Comparison of ENCODE assay signal across 16 cellular contexts in the genomic region with DNA sequence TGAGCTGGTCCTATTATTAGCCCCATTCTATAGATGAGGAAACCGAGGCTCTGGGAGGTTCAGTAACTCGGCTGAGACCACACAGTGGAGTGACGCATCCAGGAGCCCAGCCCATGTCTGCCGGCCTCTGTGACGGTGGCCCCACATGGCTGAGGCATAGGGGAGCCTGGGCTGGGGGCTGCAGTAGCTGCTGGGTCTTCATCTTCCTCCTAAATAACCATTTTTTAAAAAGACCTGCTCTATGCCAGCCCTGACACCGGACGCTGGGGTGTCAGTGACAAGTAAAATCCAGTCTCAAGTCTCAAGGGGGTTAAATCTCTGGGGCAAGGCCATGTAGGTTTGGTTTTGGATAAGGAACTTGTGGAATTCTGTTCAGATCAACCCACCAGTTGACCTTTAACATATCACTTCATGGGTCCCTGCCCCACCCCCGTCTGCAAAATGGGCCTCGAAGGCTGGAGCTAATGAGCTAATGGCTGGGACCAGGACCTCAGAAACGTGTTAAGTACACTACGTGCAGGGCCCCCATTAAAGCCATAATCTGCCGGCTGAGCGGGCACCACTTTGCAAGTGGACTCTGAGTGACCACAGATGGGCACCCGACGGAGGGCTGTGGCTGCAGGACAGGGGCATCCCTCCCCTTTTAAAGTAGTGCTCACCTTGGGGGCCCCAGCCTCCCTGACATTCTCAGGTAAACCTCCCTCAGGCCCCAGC.
DNase-seq lines count a peak whose midpoint lies in the region; ATAC-seq and TF ChIP-seq lines count a peak whose summit lies in the region.
"Had no signal": no experiment of that assay in that cellular context is flagged by ENCODE, and none has a peak within 500 bp of the region (broad histone marks: within the 10 kb centered on the region; RNA-seq: fewer than 3 reads in every experiment).

No MANE protein-coding gene starts in this region.

- intact Hi-C loops in left colon (cut with DNase I, micrococcal nuclease) = no loop called here

- H3K4me1 ChIP-seq in osteoblast (ENCODE audit: insufficient read depth, low read length) = no peaks in the 10 kb centered on the region

- no peaks in the 10 kb centered on the region for H3K79me2 ChIP-seq in osteoblast (ENCODE audit: insufficient read depth, low read length)

- no peak overlapping the region for H2AFZ ChIP-seq in osteoblast (ENCODE audit: low read length)
- H2AFZ ChIP-seq: GM23248 had no signal

- TF ChIP-seq CTCF in coronary artery (IDR thresholded peaks at IDR 0.05) = no peak
- no peak for TF ChIP-seq CTCF in osteoblast (IDR thresholded peaks at IDR 0.05; ENCODE audit: extremely low read depth, low read depth, low read length)

- H4K20me1 ChIP-seq in osteoblast (ENCODE audit: insufficient read depth, low read length) = no peaks in the 10 kb centered on the region

- H3K4me3 ChIP-seq in coronary artery (no peak overlapping the region), osteoblast (ENCODE audit: insufficient read depth, low read length) (no peak overlapping the region)
- H3K4me3 ChIP-seq: cardiac muscle cell, dorsolateral prefrontal cortex, gastrocnemius medialis, GM23248, thoracic aorta had no signal

- no peaks in the 10 kb centered on the region for H3K36me3 ChIP-seq in osteoblast (ENCODE audit: insufficient read depth, low read length)
- H3K36me3 ChIP-seq: cardiac muscle cell, gastrocnemius medialis, thoracic aorta had no signal

- peaks cover 14% of the 10 kb centered on the region for H3K27me3 ChIP-seq in osteoblast (ENCODE audit: insufficient read depth, low read length)
- H3K27me3 ChIP-seq: cardiac muscle cell, dorsolateral prefrontal cortex, gastrocnemius medialis had no signal

- H3K4me2 ChIP-seq in osteoblast (ENCODE audit: insufficient read depth, low read length) = no peak overlapping the region

- no peaks in the 10 kb centered on the region for H3K9me3 ChIP-seq in osteoblast (ENCODE audit: low read depth, low read length)
- H3K9me3 ChIP-seq: gastrocnemius medialis, thoracic aorta had no signal

- peak; percentile 53 for DNase-seq in NCI-H2227 (lab: John Stamatoyannopoulos, UW; ENCODE audit: unreplicated experiment)
- no peak for DNase-seq in NCI-H2227 treated with DMSO at 0.1 percent for 48 hours (lab: John Stamatoyannopoulos, UW)
- DNase-seq in 8988T = peak; percentile 11
- DNase-seq in coronary artery (ENCODE audit: low spot score) = peak; percentile 58
- peak; percentile 76 for DNase-seq in osteoblast (ENCODE audit: insufficient read length, low spot score, missing footprints)
- no peak for DNase-seq in GF-D8 (lab: John Stamatoyannopoulos, UW)
- DNase-seq in left colon = no peak
- DNase-seq: activated CD4-positive, CD25-positive, alpha-beta regulatory T cell; erythroblast; gastrocnemius medialis; GM23248 had no signal

- H3K27ac ChIP-seq in coronary artery (no peak overlapping the region), osteoblast (ENCODE audit: low read depth, low read length) (no peak overlapping the region)
- H3K27ac ChIP-seq: 22Rv1, cardiac muscle cell, dorsolateral prefrontal cortex, gastrocnemius medialis, GM23248, thoracic aorta had no signal

- ATAC-seq in HG03342 (IDR thresholded peaks at IDR 0.05; ENCODE audit: unreplicated experiment) = no peak
- no peak for ATAC-seq in left colon
- ATAC-seq: gastrocnemius medialis had no signal

Comparison
In these comparisons a context has a peak if more than half of its experiments do, and no peak if none do; other contexts are left out.
1. DNase-seq: peak in NCI-H2227 (single experiment), 8988T (single experiment), coronary artery (single experiment) and osteoblast (single experiment); none in NCI-H2227 treated with DMSO at 0.1 percent for 48 hours (single experiment), GF-D8 (single experiment) and left colon (0 of 2).